8 cellular contexts compared by ENCODE assay signal in the genomic region with DNA sequence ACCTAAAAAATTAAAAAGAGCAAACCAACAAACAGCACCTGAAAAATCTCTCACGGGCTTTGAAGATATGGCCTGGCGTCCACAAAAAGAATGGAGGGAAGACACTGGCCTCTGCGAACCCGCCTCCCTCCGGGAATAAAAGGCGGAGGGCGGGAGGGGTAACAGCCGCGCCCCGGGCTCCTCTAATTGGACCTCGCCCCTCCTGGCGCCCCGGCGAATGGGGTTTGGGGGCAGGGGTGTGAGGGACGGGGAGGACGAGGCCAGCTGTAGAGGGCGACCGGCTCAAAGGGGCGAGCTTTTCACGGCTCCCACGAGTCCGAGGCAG. TPM values are rescaled to one million over a fixed set of nuclear protein-coding genes. Genes with fewer than 3 reads are reported as not detected.
DNase-seq lines count a peak whose midpoint lies in the region; ATAC-seq and TF ChIP-seq lines count a peak whose summit lies in the region.

No MANE protein-coding gene starts in this region.

- intact Hi-C loops in PC-9 (cut with micrococcal nuclease; ENCODE audit: unreplicated experiment), result loop anchor here (1.0 kb wide), 3 partner anchors 67 to 193 kb away; no protein-coding TSS in a partner anchor

- peak overlapping the region; percentile 95 for H2AFZ ChIP-seq in GM23248
- H2AFZ ChIP-seq in PC-9, result peak overlapping the region; percentile 76

- POLR2A ChIA-PET in PC-9 (lab: Charles Lee; ENCODE audit: unreplicated experiment), result interaction anchor here (0.6 to 1.4 kb wide), 5 partner anchors 14 to 559 kb away, joined by 3 to 7 read pairs (median 5); partner anchors contain the start of gene ERCC6L2

- peak overlapping the region; percentile 87 for H3K4me3 Mint-ChIP-seq in stimulated activated effector memory CD8-positive, alpha-beta T cell treated with anti-CD3 and anti-CD28 coated beads, Interleukin-12 subunit alpha, Interleukin-12 subunit beta, amount 100 ng/mL, for 72 hours

- H4K20me1 ChIP-seq in GM23248 (ENCODE audit: insufficient read depth), result no peaks in the 10 kb centered on the region
- H4K20me1 ChIP-seq in PC-9 (ENCODE audit: insufficient read depth), result no peaks in the 10 kb centered on the region

- H3K4me2 ChIP-seq in GM23248 (ENCODE audit: unreplicated experiment), result peak overlapping the region; percentile 72
- H3K4me2 ChIP-seq in PC-9, result peak overlapping the region; percentile 86

- H3K4me1 Mint-ChIP-seq in stimulated activated effector memory CD8-positive, alpha-beta T cell treated with anti-CD3 and anti-CD28 coated beads, Interleukin-12 subunit alpha, Interleukin-12 subunit beta, amount 100 ng/mL, for 72 hours, result peaks cover 10% of the 10 kb centered on the region

- no peaks in the 10 kb centered on the region for H3K9me3 Mint-ChIP-seq in stimulated activated effector memory CD8-positive, alpha-beta T cell treated with anti-CD3 and anti-CD28 coated beads, Interleukin-12 subunit alpha, Interleukin-12 subunit beta, amount 100 ng/mL, for 72 hours

- H3K4me3 ChIP-seq in GM23248 (peak overlapping the region; percentile 94), PC-9 (peak overlapping the region; percentile 80)
- peak overlapping the region; percentile 75 for H3K4me3 ChIP-seq in Jurkat, Clone E6-1 (ENCODE audit: low read length)

- H3K9me3 ChIP-seq in GM23248 (ENCODE audit: low read depth) (no peaks in the 10 kb centered on the region), PC-9 (ENCODE audit: insufficient read depth, low read depth) (no peaks in the 10 kb centered on the region)

- in situ Hi-C loops in GM23248 (cut with MboI), result no loop called here

- peak overlapping the region; percentile 95 for H3K27ac Mint-ChIP-seq in stimulated activated effector memory CD8-positive, alpha-beta T cell treated with anti-CD3 and anti-CD28 coated beads, Interleukin-12 subunit alpha, Interleukin-12 subunit beta, amount 100 ng/mL, for 72 hours

- H3K36me3 ChIP-seq in GM23248 (ENCODE audit: low read depth), result no peaks in the 10 kb centered on the region
- no peaks in the 10 kb centered on the region for H3K36me3 ChIP-seq in PC-9 (ENCODE audit: low read depth)

- no peaks in the 10 kb centered on the region for H3K9me2 ChIP-seq in GM23248 (ENCODE audit: insufficient read depth)
- no peaks in the 10 kb centered on the region for H3K9me2 ChIP-seq in PC-9 (ENCODE audit: insufficient read depth)

- peaks cover 5% of the 10 kb centered on the region; the same call in 1 of the 2 replicates for H3K4me1 ChIP-seq in GM23248 (ENCODE audit: insufficient read depth)
- peaks cover 37% of the 10 kb centered on the region for H3K4me1 ChIP-seq in PC-9 (replicated peaks; ENCODE audit: insufficient read depth)

- H3K79me2 ChIP-seq in GM23248 (ENCODE audit: insufficient read depth) (peaks cover 37% of the 10 kb centered on the region), PC-9 (ENCODE audit: low read depth) (peaks cover 33% of the 10 kb centered on the region)

- peak; percentile 72 for ATAC-seq in stimulated activated effector memory CD8-positive, alpha-beta T cell treated with anti-CD3 and anti-CD28 coated beads, Interleukin-12 subunit alpha, Interleukin-12 subunit beta, amount 100 ng/mL, for 72 hours

- CTCF ChIA-PET in PC-9 (lab: Charles Lee), result interaction anchor here (0.6 kb wide), 1 partner anchor 1028 kb away, joined by 3 read pairs; no protein-coding TSS in a partner anchor

- H3K27ac ChIP-seq in GM23248 (peak overlapping the region; percentile 88), PC-9 (peak overlapping the region; percentile 97), caudate nucleus (ENCODE audit: low read depth, low read length) (peak overlapping the region; percentile 80)

- H3K9ac ChIP-seq in GM23248, result peak overlapping the region; percentile 92

- peak; percentile 72 for DNase-seq in stimulated activated CD4-positive, alpha-beta T cell treated with anti-CD3 and anti-CD28 coated beads, Interleukin-15, amount 100 ng/mL, for 24 hours
- no peak for DNase-seq in stimulated activated CD4-positive, alpha-beta T cell treated with anti-CD3 and anti-CD28 coated beads, Interleukin-4, amount 100 ng/mL, for 24 hours
- peak; percentile 78 for DNase-seq in GM23248
- peak; percentile 48 for DNase-seq in Jurkat, Clone E6-1 (ENCODE audit: low read depth, low spot score)
- peak; percentile 69 to 93 for DNase-seq in PC-9
- peak in 8 of 61 donors; percentile 19 to 71 (median 39) for DNase-seq in caudate nucleus (lab: John Stamatoyannopoulos, UW)
- peak; percentile 50 for DNase-seq in iris pigment epithelial cell (ENCODE audit: low read depth)
- no peak for DNase-seq in stimulated activated effector memory CD8-positive, alpha-beta T cell treated with anti-CD3 and anti-CD28 coated beads, Interleukin-12 subunit alpha, Interleukin-12 subunit beta, amount 100 ng/mL, for 72 hours (ENCODE audit: low spot score in 2 of 2)

- TF ChIP-seq CTCF in PC-9 (conservative IDR thresholded peaks at IDR 0.05), result no peak

- H3F3A ChIP-seq in GM23248 (ENCODE audit: insufficient read depth) (0 out of 2 replicates have a peak, but pooled peaks cover 8% of the 10 kb centered on the region), PC-9 (ENCODE audit: insufficient read depth, low read depth) (peaks cover 27% of the 10 kb centered on the region; the same call in 1 of the 2 replicates)

- no TSS peak for BruUV-seq in PC-9 (replicated peaks; lab: Mats Ljungman, UMichigan)

- peaks cover 7% of the 10 kb centered on the region for H3K36me3 Mint-ChIP-seq in stimulated activated effector memory CD8-positive, alpha-beta T cell treated with anti-CD3 and anti-CD28 coated beads, Interleukin-12 subunit alpha, Interleukin-12 subunit beta, amount 100 ng/mL, for 72 hours

- H3K27me3 ChIP-seq in GM23248 (replicated peaks; ENCODE audit: insufficient read depth), result no peaks in the 10 kb centered on the region
- no peaks in the 10 kb centered on the region for H3K27me3 ChIP-seq in PC-9 (ENCODE audit: insufficient read depth, low read depth)

- WGBS in GM23248 (ENCODE audit: low coverage in 1 of 2, low lambda C conversion rate in 2 of 2, missing lambda C conversion rate in 2 of 2), 2 experiments, result 1% methylated on average over 10 to 22 of the region's 22 CpGs

RNA-seq across cellular contexts. Expression of gene FANCC, which starts 0.8 kb away (rescaled TPM):
- total RNA-seq in GM23248 (2014; rRNA removed; shearing (Covaris generic)), result 1.5 and 5.0 TPM in 2 replicates
- polyA plus RNA-seq in GM23248 (2016; fragmentation: Nextera tagmentation; extraction: Ambion mirVana), result 5.3 and 5.6 TPM in 2 replicates
- polyA plus RNA-seq in Jurkat, Clone E6-1 (2012; ENCODE audit: insufficient read depth, insufficient read length), result 7.9 TPM
- total RNA-seq in PC-9 (2021), result 31.5 and 44.7 TPM in 2 replicates

Comparison
In these comparisons a context has a peak if more than half of its experiments do, and no peak if none do; other contexts are left out.
1. DNase-seq: peak in stimulated activated CD4-positive, alpha-beta T cell treated with anti-CD3 and anti-CD28 coated beads, Interleukin-15, amount 100 ng/mL, for 24 hours (single experiment), GM23248 (single experiment), Jurkat, Clone E6-1 (single experiment), PC-9 (2 of 2) and iris pigment epithelial cell (single experiment); none in stimulated activated CD4-positive, alpha-beta T cell treated with anti-CD3 and anti-CD28 coated beads, Interleukin-4, amount 100 ng/mL, for 24 hours (single experiment) and stimulated activated effector memory CD8-positive, alpha-beta T cell treated with anti-CD3 and anti-CD28 coated beads, Interleukin-12 subunit alpha, Interleukin-12 subunit beta, amount 100 ng/mL, for 72 hours (0 of 2).
2. Peak in every context shown above with its lines, with median percentiles within 50 percentile points of each other: H3K27ac ChIP-seq and H3K4me3 ChIP-seq.